Comparison of ENCODE assay signal across 16 cellular contexts in the genomic region with DNA sequence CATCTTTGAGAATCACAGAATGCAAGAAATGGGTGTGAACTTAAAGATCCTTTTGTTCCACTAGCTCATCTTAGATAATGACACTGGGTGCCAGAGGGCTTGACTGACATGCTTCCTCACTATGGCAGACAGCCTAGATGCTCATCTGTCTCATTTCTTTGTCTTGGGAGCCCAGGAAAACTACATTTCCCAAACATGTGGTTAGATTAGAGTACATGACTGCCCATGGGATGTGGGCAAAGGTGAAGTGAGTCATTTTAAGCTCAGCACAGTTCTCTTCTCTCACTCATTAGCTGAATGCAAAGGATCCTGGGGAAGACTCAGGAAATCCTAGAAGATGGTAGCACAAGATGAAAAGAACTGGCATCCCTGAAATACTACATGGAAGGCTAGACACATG. TPM values are rescaled to one million over a fixed set of nuclear protein-coding genes. Genes with fewer than 3 reads are reported as not detected.
DNase-seq lines count a peak whose midpoint lies in the region; TF ChIP-seq lines count a peak whose summit lies in the region.
"Had no signal": no experiment of that assay in that cellular context is flagged by ENCODE, and none has a peak within 500 bp of the region (broad histone marks: within the 10 kb centered on the region; RNA-seq: fewer than 3 reads in every experiment).

No MANE protein-coding gene starts in this region.

- H3K4me3 ChIP-seq in fibroblast of lung (replicated peaks in 1 of 4; ENCODE audit: control extremely low read depth in 1 of 4, insufficient read depth in 1 of 4, low read depth in 3 of 4, low read length in 4 of 4) (no peak overlapping the region), testis (no peak overlapping the region)
- H3K4me3 ChIP-seq: suprapubic skin had no signal

- H3K9me3 ChIP-seq in fibroblast of lung (ENCODE audit: control insufficient read depth, insufficient read depth, low read depth, low read length) (no peaks in the 10 kb centered on the region), testis (no peaks in the 10 kb centered on the region)
- H3K9me3 ChIP-seq: suprapubic skin had no signal

- no peaks in the 10 kb centered on the region for H4K20me1 ChIP-seq in fibroblast of lung (ENCODE audit: control insufficient read depth, extremely low read depth, insufficient read depth, low read length)

- no peak for TF ChIP-seq POLR2A in testis (IDR thresholded peaks at IDR 0.05)

- no peaks in the 10 kb centered on the region for H3K79me2 ChIP-seq in fibroblast of lung (ENCODE audit: control insufficient read depth, insufficient read depth, low read length)

- H3K4me1 ChIP-seq in fibroblast of lung (ENCODE audit: control insufficient read depth, extremely low read depth, insufficient read depth, low read length) (no peaks in the 10 kb centered on the region), testis (no peaks in the 10 kb centered on the region)
- H3K4me1 ChIP-seq: suprapubic skin had no signal

- no peaks in the 10 kb centered on the region for H3K36me3 ChIP-seq in fibroblast of lung (ENCODE audit: control insufficient read depth, insufficient read depth, low read length)
- no peaks in the 10 kb centered on the region for H3K36me3 ChIP-seq in testis (ENCODE audit: low read depth, missing control alignments)
- H3K36me3 ChIP-seq: suprapubic skin had no signal

- H3K27me3 ChIP-seq in fibroblast of lung (ENCODE audit: control insufficient read depth, insufficient read depth, low read length) (no peaks in the 10 kb centered on the region), testis (no peaks in the 10 kb centered on the region)

- intact Hi-C loops in testis (cut with DNase I; ENCODE audit: low total_unique reads) = no loop called here

- DNase-seq in ELR (ENCODE audit: low read depth) (peak; percentile 53), RPMI7951 (ENCODE audit: low read depth) (peak; percentile 70), fibroblast of lung (ENCODE audit: low read depth in 2 of 2) (peak; percentile 1 to 4), renal cortical epithelial cell (ENCODE audit: low read depth) (peak; percentile 60), NCI-H524 (lab: John Stamatoyannopoulos, UW) (no peak), AG08396 (ENCODE audit: low spot score) (no peak), testis (no peak)
- no peak for DNase-seq in activated effector memory CD4-positive, alpha-beta T cell treated with Interleukin-2 at 50 U/mL for 16 hours
- DNase-seq: activated CD4-positive, alpha-beta T cell treated with anti-CD3 and anti-CD28 coated beads for 1 hour; activated CD8-positive, alpha-beta memory T cell treated with anti-CD3 and anti-CD28 coated beads for 24 hours; CD8-positive, alpha-beta T cell; DND-41; KG1; NCI-H2029 treated with DMSO at 0.1 percent for 48 hours; NCI-H69 had no signal

- no peak overlapping the region for H3K27ac ChIP-seq in fibroblast of lung (ENCODE audit: insufficient read depth, low read length)
- no peak overlapping the region for H3K27ac ChIP-seq in testis
- H3K27ac ChIP-seq: suprapubic skin had no signal

- no peak overlapping the region for H2AFZ ChIP-seq in fibroblast of lung (ENCODE audit: low read length)

- no peak overlapping the region for H3K9ac ChIP-seq in fibroblast of lung (ENCODE audit: insufficient read depth, low read length)

- TF ChIP-seq CTCF in fibroblast of lung (conservative IDR thresholded peaks at IDR 0.05 in 1 of 2, IDR thresholded peaks at IDR 0.05 in 1 of 2; ENCODE audit: low read depth in 1 of 2, low read length in 2 of 2) (no peak), testis (IDR thresholded peaks at IDR 0.05) (no peak)

- no peak overlapping the region for H3K4me2 ChIP-seq in fibroblast of lung (ENCODE audit: extremely low read depth, insufficient read depth, low read length)

RNA-seq across cellular contexts. Expression of a gene that starts 32.5 kb away (rescaled TPM):
- 0.12 and 0.29 TPM in 2 replicates for total RNA-seq in RPMI7951 (2014; rRNA removed; shearing (Covaris generic))
- total RNA-seq in fibroblast of lung = not detected in 2 replicates
- polyA plus RNA-seq in fibroblast of lung = 0.05 and 0.07 TPM in 2 replicates
- polyA plus RNA-seq in fibroblast of lung (2012) = 0.09 TPM in 1 of 2 replicates, not detected in the other
- not detected in 2 replicates for polyA minus RNA-seq in fibroblast of lung (ENCODE audit: low replicate concordance)
- total RNA-seq in renal cortical epithelial cell = 0.15 and 0.52 TPM in 2 replicates
- total RNA-seq in testis = 1 to 10 TPM; 2.8 to 3.8 TPM
- 0.63 TPM for polyA plus RNA-seq in testis (ENCODE audit: insufficient read depth, low read depth, low replicate concordance)
- total RNA-seq: CD8-positive, alpha-beta T cell; suprapubic skin had no signal

Comparison
In these comparisons a context has a peak if more than half of its experiments do, and no peak if none do; other contexts are left out.
1. DNase-seq: peak in ELR (single experiment), RPMI7951 (single experiment), fibroblast of lung (2 of 2) and renal cortical epithelial cell (single experiment); none in NCI-H524 (0 of 2), AG08396 (single experiment), activated effector memory CD4-positive, alpha-beta T cell treated with Interleukin-2 at 50 U/mL for 16 hours (single experiment) and testis (single experiment).